ENCODE assay signal across 12 cellular contexts in the genomic region with DNA sequence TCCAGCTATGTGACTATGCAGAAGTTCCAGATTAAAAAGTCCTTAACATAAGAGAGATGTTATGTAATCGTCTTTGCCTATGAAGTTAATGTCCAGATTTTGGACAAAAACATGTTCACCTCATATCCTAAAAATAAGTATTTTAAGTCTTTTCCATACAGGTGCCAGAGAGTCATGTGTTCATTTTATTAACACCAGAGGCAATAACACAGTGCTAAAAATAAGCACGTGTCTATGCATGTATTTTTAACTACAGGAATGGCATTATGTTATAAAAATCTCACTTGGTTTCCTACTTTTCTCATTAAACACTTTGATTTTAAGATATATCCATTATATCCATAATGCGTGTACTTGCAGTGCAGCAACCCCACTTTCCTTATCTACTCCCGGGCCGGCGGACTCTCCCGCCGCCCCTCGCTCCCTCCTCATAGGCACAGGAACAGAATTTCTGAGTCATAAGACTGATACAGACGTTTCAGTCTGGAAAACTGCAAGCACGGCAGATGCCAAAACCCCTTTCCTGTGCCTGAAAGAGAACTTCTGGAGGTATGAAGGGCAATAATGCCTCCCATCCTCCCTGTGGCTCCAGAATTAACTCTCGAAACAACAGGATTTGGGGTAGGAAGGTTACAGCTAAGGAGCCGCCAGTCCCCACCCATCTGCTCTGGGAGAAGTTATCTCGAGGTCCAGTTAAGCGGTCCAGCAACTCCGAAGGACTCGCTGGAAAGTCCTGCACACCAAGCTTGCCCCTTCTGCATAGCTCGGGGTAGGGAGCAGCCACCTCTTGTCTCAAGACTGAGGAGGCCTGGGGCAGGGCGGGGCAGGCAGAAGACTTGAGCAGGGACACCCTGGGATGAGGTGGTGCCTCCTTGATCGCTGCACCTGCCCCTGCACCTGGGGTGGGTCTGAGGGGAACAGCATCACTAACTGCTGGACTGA. TPM values are rescaled to one million over a fixed set of nuclear protein-coding genes. Genes with fewer than 3 reads are reported as not detected.
DNase-seq lines count a peak whose midpoint lies in the region; ATAC-seq, FAIRE-seq and TF ChIP-seq lines count a peak whose summit lies in the region.
"Had no signal": no experiment of that assay in that cellular context is flagged by ENCODE, and none has a peak within 500 bp of the region (broad histone marks: within the 10 kb centered on the region; RNA-seq: fewer than 3 reads in every experiment).

No MANE protein-coding gene starts in this region.

- no peak overlapping the region for H3K4me3 Mint-ChIP-seq in neural progenitor cell

- no peaks in the 10 kb centered on the region for H3K9me3 Mint-ChIP-seq in neural progenitor cell

- peaks cover 2% of the 10 kb centered on the region for H3K27me3 Mint-ChIP-seq in neural progenitor cell (ENCODE audit: insufficient read depth, low read depth)

- H3K36me3 Mint-ChIP-seq in neural progenitor cell = no peaks in the 10 kb centered on the region

- H3K9ac ChIP-seq in fibroblast of lung (ENCODE audit: insufficient read depth, low read length) (no peak overlapping the region), neural progenitor cell (no peak overlapping the region)

- H3K27me3 ChIP-seq in fibroblast of lung (ENCODE audit: control insufficient read depth, insufficient read depth, low read length) (peaks cover 2% of the 10 kb centered on the region), neural progenitor cell (no peaks in the 10 kb centered on the region)

- H3K4me2 ChIP-seq in fibroblast of lung (ENCODE audit: extremely low read depth, insufficient read depth, low read length) (peak overlapping the region; percentile 34), neural progenitor cell (no peak overlapping the region)

- H2AFZ ChIP-seq in fibroblast of lung (ENCODE audit: low read length) (peak overlapping the region; percentile 5), neural progenitor cell (replicated peaks) (peak overlapping the region; percentile 8)

- H3K27ac ChIP-seq in fibroblast of lung (ENCODE audit: insufficient read depth, low read length) = no peak overlapping the region
- H3K27ac ChIP-seq in neural progenitor cell = no peak overlapping the region
- H3K27ac ChIP-seq: HL-60, RWPE1 had no signal

- H3K36me3 ChIP-seq in fibroblast of lung (ENCODE audit: control insufficient read depth, insufficient read depth, low read length) (no peaks in the 10 kb centered on the region), neural progenitor cell (no peaks in the 10 kb centered on the region)

- no peak for FAIRE-seq in GM12891 (lab: Jason Lieb, UNC)

- peaks cover 3% of the 10 kb centered on the region for H3K4me1 ChIP-seq in fibroblast of lung (ENCODE audit: control insufficient read depth, extremely low read depth, insufficient read depth, low read length)
- H3K4me1 ChIP-seq in neural progenitor cell = peaks cover 4% of the 10 kb centered on the region

- no peaks in the 10 kb centered on the region for H3K9me3 ChIP-seq in fibroblast of lung (ENCODE audit: control insufficient read depth, insufficient read depth, low read depth, low read length)
- no peaks in the 10 kb centered on the region for H3K9me3 ChIP-seq in neural progenitor cell (ENCODE audit: low read depth)

- H3K79me2 ChIP-seq in fibroblast of lung (ENCODE audit: control insufficient read depth, insufficient read depth, low read length) (no peaks in the 10 kb centered on the region), neural progenitor cell (ENCODE audit: low read depth) (no peaks in the 10 kb centered on the region)

- H4K20me1 ChIP-seq in fibroblast of lung (ENCODE audit: control insufficient read depth, extremely low read depth, insufficient read depth, low read length) (no peaks in the 10 kb centered on the region), neural progenitor cell (ENCODE audit: low read depth) (no peaks in the 10 kb centered on the region)

- DNase-seq in Right ventricle myocardium inferior (ENCODE audit: missing footprints) (no peak), cardiac septum (ENCODE audit: low spot score) (no peak), fibroblast of lung (ENCODE audit: low read depth in 2 of 2) (peak; percentile 40 to 45), neural progenitor cell (ENCODE audit: low spot score) (no peak), GM12891 (ENCODE audit: insufficient read length, low spot score) (no peak), NCI-H1092 (lab: John Stamatoyannopoulos, UW) (no peak), HCEC 1CT (no peak)
- no peak for DNase-seq in stimulated activated CD4-positive, alpha-beta T cell treated with anti-CD3 and anti-CD28 coated beads, Interleukin-12 subunit alpha, Interleukin-12 subunit beta, amount 100 ng/mL, for 4 hours

- no peak for TF ChIP-seq POLR2A in GM12891 (IDR thresholded peaks at IDR 0.05; ENCODE audit: low read depth, low read length)

- H3F3A ChIP-seq in neural progenitor cell (ENCODE audit: low read depth) = no peaks in the 10 kb centered on the region

- intact Hi-C loops in Right ventricle myocardium inferior (cut with DNase I) (no loop called here), cardiac septum (cut with DNase I) (no loop called here)

- peak overlapping the region in 1 of 4 experiments; percentile 38 for H3K4me3 ChIP-seq in fibroblast of lung (replicated peaks in 1 of 4; ENCODE audit: control extremely low read depth in 1 of 4, insufficient read depth in 1 of 4, low read depth in 3 of 4, low read length in 4 of 4)
- no peak overlapping the region for H3K4me3 ChIP-seq in neural progenitor cell
- H3K4me3 ChIP-seq: skin epidermis had no signal

- TF ChIP-seq CTCF in fibroblast of lung (conservative IDR thresholded peaks at IDR 0.05 in 1 of 2, IDR thresholded peaks at IDR 0.05 in 1 of 2; ENCODE audit: low read depth in 1 of 2, low read length in 2 of 2) (no peak), neural progenitor cell (IDR thresholded peaks at IDR 0.05) (no peak)

- H3K4me1 Mint-ChIP-seq in neural progenitor cell = peaks cover 3% of the 10 kb centered on the region

- H3K27ac Mint-ChIP-seq in neural progenitor cell = no peak overlapping the region

- peak; percentile 55 for ATAC-seq in Right ventricle myocardium inferior

TF ChIP-seq in GM12891, 5 proteins besides CTCF, POLR2A, EP300 and RAD21:
- TF ChIP-seq SPI1 (IDR thresholded peaks at IDR 0.05; ENCODE audit: low read depth, low read length) = no peak
- no peak for TF ChIP-seq POU2F2 (IDR thresholded peaks at IDR 0.05; ENCODE audit: low read depth, low read length)
- no peak for TF ChIP-seq PAX5 (IDR thresholded peaks at IDR 0.05; ENCODE audit: insufficient read depth, low read length, severe bottlenecking)
- no peak for TF ChIP-seq TAF1 (IDR thresholded peaks at IDR 0.05; ENCODE audit: low read depth, low read length)
- no peak for TF ChIP-seq POLR2AphosphoS5 (IDR thresholded peaks at IDR 0.05; ENCODE audit: low read depth, low read length)

RNA-seq across cellular contexts. Expression of a gene that starts 22.2 kb away (rescaled TPM):
- total RNA-seq in Right ventricle myocardium inferior (4.5 TPM), cardiac septum (2.7 TPM), fibroblast of lung (0.77 and 1.5 TPM in 2 replicates), neural progenitor cell (ENCODE audit: low replicate concordance) (0.19 and 0.77 TPM in 2 replicates)
- polyA plus RNA-seq in fibroblast of lung = 0.56 and 0.79 TPM in 2 replicates
- polyA plus RNA-seq in fibroblast of lung (2012) = 0.49 and 1.1 TPM in 2 replicates
- not detected in 2 replicates for polyA minus RNA-seq in fibroblast of lung (ENCODE audit: low replicate concordance)
- polyA plus RNA-seq in GM12891 (2012; ENCODE audit: low read depth, missing spikeins) = 5.2 TPM
- total RNA-seq: NCI-H460 had no signal

RNA-seq across cellular contexts. Expression of a gene that starts 41.1 kb away (rescaled TPM):
- total RNA-seq in Right ventricle myocardium inferior = 22.2 TPM
- total RNA-seq in cardiac septum = 30.3 TPM
- total RNA-seq in fibroblast of lung = 36.0 and 46.6 TPM in 2 replicates
- 89.6 and 106 TPM in 2 replicates for polyA plus RNA-seq in fibroblast of lung
- 55.0 and 58.7 TPM in 2 replicates for polyA plus RNA-seq in fibroblast of lung (2012)
- 0.56 and 2.2 TPM in 2 replicates for polyA minus RNA-seq in fibroblast of lung (ENCODE audit: low replicate concordance)
- total RNA-seq in neural progenitor cell (ENCODE audit: low replicate concordance) = 358 and 645 TPM in 2 replicates
- polyA plus RNA-seq in GM12891 (2012; ENCODE audit: low read depth, missing spikeins) = 6.1 TPM

Comparison
In these comparisons a context has a peak if more than half of its experiments do, and no peak if none do; other contexts are left out.
1. DNase-seq: peak in fibroblast of lung (2 of 2); none in Right ventricle myocardium inferior (single experiment), cardiac septum (single experiment), neural progenitor cell (single experiment), GM12891 (single experiment), stimulated activated CD4-positive, alpha-beta T cell treated with anti-CD3 and anti-CD28 coated beads, Interleukin-12 subunit alpha, Interleukin-12 subunit beta, amount 100 ng/mL, for 4 hours (single experiment), NCI-H1092 (single experiment) and HCEC 1CT (single experiment).